Comparison of ENCODE assay signal across 8 cellular contexts in genomic region chr10:123559066-123559822, GRCh38.
DNase-seq lines count a peak whose midpoint lies in the region; ATAC-seq, FAIRE-seq and TF ChIP-seq lines count a peak whose summit lies in the region.

No MANE protein-coding gene starts in this region.

- H3K4me2 ChIP-seq in keratinocyte (ENCODE audit: control insufficient read depth, extremely low read depth, insufficient read depth, low read depth, low read length) = no peak overlapping the region

- peak in 13 of 14 donors; percentile 15 to 93 (median 86) for DNase-seq in C1 segment of cervical spinal cord (lab: John Stamatoyannopoulos, UW)
- peak; percentile 8 for DNase-seq in NCI-H128 (lab: John Stamatoyannopoulos, UW; ENCODE audit: unreplicated experiment)
- peak; percentile 66 for DNase-seq in WERI-Rb-1
- DNase-seq in T47D (ENCODE audit: low read depth in 1 of 2, low spot score in 1 of 2) = peak; percentile 71 to 79
- no peak for DNase-seq in keratinocyte (ENCODE audit: low read depth, low spot score)
- DNase-seq in stimulated activated CD4-positive, alpha-beta T cell treated with anti-CD3 and anti-CD28 coated beads, Interleukin-15, amount 100 ng/mL, for 48 hours (ENCODE audit: low read depth in 2 of 2) = peak; percentile 22 to 47

- FAIRE-seq in keratinocyte (lab: Jason Lieb, UNC) = peak; percentile 77

- dilution Hi-C loops in keratinocyte (cut with MboI; ENCODE audit: extremely low pct_ligation_motif_present, low sequenced_read_pairs) = no loop called here

- no peaks in the 10 kb centered on the region for H3K9me1 ChIP-seq in keratinocyte (ENCODE audit: control insufficient read depth, extremely low read depth, insufficient read depth, low read length)

- H3K36me3 ChIP-seq in WERI-Rb-1 = no peaks in the 10 kb centered on the region
- no peaks in the 10 kb centered on the region for H3K36me3 ChIP-seq in keratinocyte (ENCODE audit: control insufficient read depth in 2 of 2, extremely low read depth in 1 of 2, insufficient read depth in 2 of 2, low read length in 2 of 2)

- peak; percentile 93 for TF ChIP-seq CTCF in WERI-Rb-1 (IDR thresholded peaks at IDR 0.05; ENCODE audit: low read depth, low read length)
- peak; percentile 93 to 97 (median 97) for TF ChIP-seq CTCF in keratinocyte (optimal IDR thresholded peaks at IDR 0.05 in 1 of 3, IDR thresholded peaks at IDR 0.05 in 1 of 3, conservative IDR thresholded peaks at IDR 0.05 in 1 of 3; ENCODE audit: extremely low read depth in 1 of 3, insufficient read depth in 2 of 3, low read length in 3 of 3)

- H3K27me3 ChIP-seq in WERI-Rb-1 (ENCODE audit: insufficient read depth, low read depth, severe bottlenecking) (peaks cover 59% of the 10 kb centered on the region), keratinocyte (ENCODE audit: control insufficient read depth, extremely low read depth, insufficient read depth, low read length) (no peaks in the 10 kb centered on the region)

- H3K4me3 ChIP-seq in WERI-Rb-1 (ENCODE audit: low read depth, low read length) (no peak overlapping the region), keratinocyte (ENCODE audit: control insufficient read depth in 2 of 3, extremely low read depth in 1 of 3, insufficient read depth in 2 of 3, low read depth in 1 of 3, low read length in 3 of 3) (no peak overlapping the region)

- H3K4me1 ChIP-seq in keratinocyte (ENCODE audit: control insufficient read depth, extremely low read depth, insufficient read depth, low read length) = no peaks in the 10 kb centered on the region

- no peaks in the 10 kb centered on the region for H3K79me2 ChIP-seq in keratinocyte (ENCODE audit: control insufficient read depth, insufficient read depth, low read length)

- ATAC-seq in GM21528 (IDR thresholded peaks at IDR 0.05; ENCODE audit: low FRiP score, unreplicated experiment) (peak; percentile 66), HG03196 (IDR thresholded peaks at IDR 0.05; ENCODE audit: unreplicated experiment) (no peak)

- H3K9me3 ChIP-seq in WERI-Rb-1 (ENCODE audit: severe bottlenecking) = no peaks in the 10 kb centered on the region
- H3K9me3 ChIP-seq in keratinocyte (ENCODE audit: control insufficient read depth, low read depth, low read length) = no peaks in the 10 kb centered on the region

- in situ Hi-C loops in T47D (cut with HindIII; ENCODE audit: low pct_unique_long_range_greater_than_20kb, low sequenced_read_pairs) = no loop called here

- no peak overlapping the region for H2AFZ ChIP-seq in keratinocyte (ENCODE audit: control insufficient read depth, low read length)

- no peak overlapping the region for H3K27ac ChIP-seq in WERI-Rb-1
- no peak overlapping the region for H3K27ac ChIP-seq in keratinocyte (ENCODE audit: control insufficient read depth, insufficient read depth, low read length)

- H4K20me1 ChIP-seq in keratinocyte (ENCODE audit: control insufficient read depth, extremely low read depth, insufficient read depth, low read length) = no peaks in the 10 kb centered on the region

- H3K9ac ChIP-seq in keratinocyte (ENCODE audit: control insufficient read depth, extremely low read depth, insufficient read depth, low read length) = no peak overlapping the region
